ENCODE assay signal across 1 cellular context in genomic region chr6:34969662-34970265, GRCh38.
TF ChIP-seq lines count a peak whose summit lies in the region.

No MANE protein-coding gene starts in this region.

TF ChIP-seq in K562, 482 proteins besides CTCF, POLR2A, EP300 and RAD21 (continued from another document):
- TF ChIP-seq RFX5 (IDR thresholded peaks at IDR 0.05; ENCODE audit: low read depth, low read length) (no peak), TEAD2 (tag; IDR thresholded peaks at IDR 0.05) (no peak), MED1 (CRISPR knock-in tag; IDR thresholded peaks at IDR 0.05; ENCODE audit: borderline replicate concordance) (no peak), ZNF121 (CRISPR knock-in tag; conservative IDR thresholded peaks at IDR 0.05) (no peak), PRDM10 (IDR thresholded peaks at IDR 0.05; ENCODE audit: partially characterized antibody) (no peak), KDM5B (IDR thresholded peaks at IDR 0.05; ENCODE audit: insufficient replicate concordance, low read depth, low read length) (no peak), SMAD2 (IDR thresholded peaks at IDR 0.05; ENCODE audit: low read depth, low read length) (no peak), HSF4 (CRISPR knock-in tag; IDR thresholded peaks at IDR 0.05; ENCODE audit: borderline replicate concordance) (no peak), FOXK2 (conservative IDR thresholded peaks at IDR 0.05 in 1 of 2, IDR thresholded peaks at IDR 0.05 in 1 of 2; ENCODE audit: low read depth in 2 of 2) (peak; percentile 46 to 67; a peak in 3 of 4 replicates), CREM (IDR thresholded peaks at IDR 0.05; ENCODE audit: low read depth) (0 out of 2 replicates have a peak, but pooled peaks have one; percentile 18), ILF3 (IDR thresholded peaks at IDR 0.05; ENCODE audit: borderline replicate concordance) (no peak), TEAD4 (IDR thresholded peaks at IDR 0.05; ENCODE audit: low read length) (peak; percentile 73; the same call in 1 of the 2 replicates), TEAD4 (CRISPR knock-in tag; IDR thresholded peaks at IDR 0.05; ENCODE audit: borderline replicate concordance) (no peak), ZC3H8 (IDR thresholded peaks at IDR 0.05) (no peak), PBX2 (CRISPR knock-in tag; IDR thresholded peaks at IDR 0.05; ENCODE audit: low read depth) (no peak), PBX2 (tag; conservative IDR thresholded peaks at IDR 0.05; ENCODE audit: low read depth) (no peak), U2AF1 (optimal IDR thresholded peaks at IDR 0.05; ENCODE audit: low read depth, low read length) (no peak), DEAF1 (CRISPR knock-in tag; IDR thresholded peaks at IDR 0.05) (no peak), ZNF668 (CRISPR knock-in tag; IDR thresholded peaks at IDR 0.05) (no peak), TAF15 (IDR thresholded peaks at IDR 0.05; ENCODE audit: low read depth, low read length) (no peak), YY1 (IDR thresholded peaks at IDR 0.05; ENCODE audit: borderline replicate concordance in 1 of 3, control insufficient read depth in 1 of 3, extremely low read depth in 1 of 3, insufficient read depth in 3 of 3, insufficient read length in 1 of 3, insufficient replicate concordance in 2 of 3, low read depth in 1 of 3, low read length in 2 of 3) (no peak), NFYB (IDR thresholded peaks at IDR 0.05; ENCODE audit: extremely low read depth, insufficient read length) (no peak), ZNF124 (CRISPR knock-in tag; IDR thresholded peaks at IDR 0.05) (no peak), AFF1 (IDR thresholded peaks at IDR 0.05; ENCODE audit: low read depth in 1 of 2, partially characterized antibody in 2 of 2) (no peak), ZNF217 (CRISPR knock-in tag; IDR thresholded peaks at IDR 0.05) (no peak)
- TF ChIP-seq, protein P1, sequence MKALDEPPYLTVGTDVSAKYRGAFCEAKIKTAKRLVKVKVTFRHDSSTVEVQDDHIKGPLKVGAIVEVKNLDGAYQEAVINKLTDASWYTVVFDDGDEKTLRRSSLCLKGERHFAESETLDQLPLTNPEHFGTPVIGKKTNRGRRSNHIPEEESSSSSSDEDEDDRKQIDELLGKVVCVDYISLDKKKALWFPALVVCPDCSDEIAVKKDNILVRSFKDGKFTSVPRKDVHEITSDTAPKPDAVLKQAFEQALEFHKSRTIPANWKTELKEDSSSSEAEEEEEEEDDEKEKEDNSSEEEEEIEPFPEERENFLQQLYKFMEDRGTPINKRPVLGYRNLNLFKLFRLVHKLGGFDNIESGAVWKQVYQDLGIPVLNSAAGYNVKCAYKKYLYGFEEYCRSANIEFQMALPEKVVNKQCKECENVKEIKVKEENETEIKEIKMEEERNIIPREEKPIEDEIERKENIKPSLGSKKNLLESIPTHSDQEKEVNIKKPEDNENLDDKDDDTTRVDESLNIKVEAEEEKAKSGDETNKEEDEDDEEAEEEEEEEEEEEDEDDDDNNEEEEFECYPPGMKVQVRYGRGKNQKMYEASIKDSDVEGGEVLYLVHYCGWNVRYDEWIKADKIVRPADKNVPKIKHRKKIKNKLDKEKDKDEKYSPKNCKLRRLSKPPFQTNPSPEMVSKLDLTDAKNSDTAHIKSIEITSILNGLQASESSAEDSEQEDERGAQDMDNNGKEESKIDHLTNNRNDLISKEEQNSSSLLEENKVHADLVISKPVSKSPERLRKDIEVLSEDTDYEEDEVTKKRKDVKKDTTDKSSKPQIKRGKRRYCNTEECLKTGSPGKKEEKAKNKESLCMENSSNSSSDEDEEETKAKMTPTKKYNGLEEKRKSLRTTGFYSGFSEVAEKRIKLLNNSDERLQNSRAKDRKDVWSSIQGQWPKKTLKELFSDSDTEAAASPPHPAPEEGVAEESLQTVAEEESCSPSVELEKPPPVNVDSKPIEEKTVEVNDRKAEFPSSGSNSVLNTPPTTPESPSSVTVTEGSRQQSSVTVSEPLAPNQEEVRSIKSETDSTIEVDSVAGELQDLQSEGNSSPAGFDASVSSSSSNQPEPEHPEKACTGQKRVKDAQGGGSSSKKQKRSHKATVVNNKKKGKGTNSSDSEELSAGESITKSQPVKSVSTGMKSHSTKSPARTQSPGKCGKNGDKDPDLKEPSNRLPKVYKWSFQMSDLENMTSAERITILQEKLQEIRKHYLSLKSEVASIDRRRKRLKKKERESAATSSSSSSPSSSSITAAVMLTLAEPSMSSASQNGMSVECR (CRISPR knock-in tag; IDR thresholded peaks at IDR 0.05): no peak
- TF ChIP-seq, protein P2, sequence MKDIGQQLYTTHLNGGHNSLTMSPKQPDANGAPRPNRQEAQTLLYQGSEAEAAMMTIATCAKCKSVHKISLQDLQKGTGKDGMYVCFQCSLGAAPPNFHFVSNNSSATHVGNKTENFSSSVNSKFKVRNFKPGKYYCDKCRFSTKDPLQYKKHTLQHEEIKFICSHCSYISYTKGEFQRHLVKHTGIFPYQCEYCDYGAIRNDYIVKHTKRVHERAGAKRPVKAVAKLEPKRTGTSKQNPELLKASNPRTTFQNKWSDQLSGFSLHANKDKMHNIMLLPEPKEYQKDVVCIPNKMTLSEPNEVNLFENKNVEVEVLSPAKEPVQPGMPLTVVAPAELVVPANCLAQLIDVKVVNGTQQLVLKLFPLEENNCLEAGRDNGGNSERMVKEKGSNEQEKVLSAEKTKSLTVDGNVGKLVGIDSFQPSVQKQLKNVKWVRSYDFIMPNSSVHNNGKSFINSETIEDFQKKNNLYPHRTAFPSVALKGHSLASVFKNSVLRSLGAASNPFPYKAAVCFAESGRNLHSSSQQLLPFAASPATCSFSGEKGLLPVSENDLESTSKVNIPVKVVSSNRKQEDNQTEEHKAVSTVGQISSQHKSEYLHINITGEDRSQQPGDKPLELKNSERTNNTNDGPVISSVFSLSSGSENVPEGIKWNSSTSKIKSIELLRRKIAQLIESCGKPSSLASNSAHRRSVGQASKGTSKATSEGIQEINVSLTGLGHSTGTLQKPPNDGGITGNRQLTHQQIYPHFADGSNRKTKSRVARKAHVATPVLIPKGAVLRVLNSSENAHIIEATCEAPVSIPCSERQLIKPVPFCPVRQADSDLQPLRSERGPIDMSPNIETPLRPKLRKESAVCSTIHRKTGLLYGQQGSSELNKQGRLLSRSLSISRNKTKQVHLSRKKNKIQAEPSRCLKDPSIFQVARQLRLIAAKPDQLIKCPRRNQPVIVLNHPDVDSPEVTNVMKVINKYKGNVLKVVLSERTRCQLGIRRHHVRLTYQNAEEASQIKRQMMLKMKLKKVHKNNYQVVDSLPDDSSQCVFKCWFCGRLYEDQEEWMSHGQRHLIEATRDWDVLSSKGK (CRISPR knock-in tag; IDR thresholded peaks at IDR 0.05): no peak
- TF ChIP-seq, protein P3, sequence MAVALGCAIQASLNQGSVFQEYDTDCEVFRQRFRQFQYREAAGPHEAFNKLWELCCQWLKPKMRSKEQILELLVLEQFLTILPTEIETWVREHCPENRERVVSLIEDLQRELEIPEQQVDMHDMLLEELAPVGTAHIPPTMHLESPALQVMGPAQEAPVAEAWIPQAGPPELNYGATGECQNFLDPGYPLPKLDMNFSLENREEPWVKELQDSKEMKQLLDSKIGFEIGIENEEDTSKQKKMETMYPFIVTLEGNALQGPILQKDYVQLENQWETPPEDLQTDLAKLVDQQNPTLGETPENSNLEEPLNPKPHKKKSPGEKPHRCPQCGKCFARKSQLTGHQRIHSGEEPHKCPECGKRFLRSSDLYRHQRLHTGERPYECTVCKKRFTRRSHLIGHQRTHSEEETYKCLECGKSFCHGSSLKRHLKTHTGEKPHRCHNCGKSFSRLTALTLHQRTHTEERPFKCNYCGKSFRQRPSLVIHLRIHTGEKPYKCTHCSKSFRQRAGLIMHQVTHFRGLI (CRISPR knock-in tag; IDR thresholded peaks at IDR 0.05): no peak
- TF ChIP-seq, protein P4, sequence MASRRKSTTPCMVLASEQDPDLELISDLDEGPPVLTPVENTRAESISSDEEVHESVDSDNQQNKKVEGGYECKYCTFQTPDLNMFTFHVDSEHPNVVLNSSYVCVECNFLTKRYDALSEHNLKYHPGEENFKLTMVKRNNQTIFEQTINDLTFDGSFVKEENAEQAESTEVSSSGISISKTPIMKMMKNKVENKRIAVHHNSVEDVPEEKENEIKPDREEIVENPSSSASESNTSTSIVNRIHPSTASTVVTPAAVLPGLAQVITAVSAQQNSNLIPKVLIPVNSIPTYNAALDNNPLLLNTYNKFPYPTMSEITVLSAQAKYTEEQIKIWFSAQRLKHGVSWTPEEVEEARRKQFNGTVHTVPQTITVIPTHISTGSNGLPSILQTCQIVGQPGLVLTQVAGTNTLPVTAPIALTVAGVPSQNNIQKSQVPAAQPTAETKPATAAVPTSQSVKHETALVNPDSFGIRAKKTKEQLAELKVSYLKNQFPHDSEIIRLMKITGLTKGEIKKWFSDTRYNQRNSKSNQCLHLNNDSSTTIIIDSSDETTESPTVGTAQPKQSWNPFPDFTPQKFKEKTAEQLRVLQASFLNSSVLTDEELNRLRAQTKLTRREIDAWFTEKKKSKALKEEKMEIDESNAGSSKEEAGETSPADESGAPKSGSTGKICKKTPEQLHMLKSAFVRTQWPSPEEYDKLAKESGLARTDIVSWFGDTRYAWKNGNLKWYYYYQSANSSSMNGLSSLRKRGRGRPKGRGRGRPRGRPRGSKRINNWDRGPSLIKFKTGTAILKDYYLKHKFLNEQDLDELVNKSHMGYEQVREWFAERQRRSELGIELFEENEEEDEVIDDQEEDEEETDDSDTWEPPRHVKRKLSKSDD (conservative IDR thresholded peaks at IDR 0.05; ENCODE audit: low read length): no peak
TF ChIP-seq in K562: peak in this region for 30.
